In the genomic region with DNA sequence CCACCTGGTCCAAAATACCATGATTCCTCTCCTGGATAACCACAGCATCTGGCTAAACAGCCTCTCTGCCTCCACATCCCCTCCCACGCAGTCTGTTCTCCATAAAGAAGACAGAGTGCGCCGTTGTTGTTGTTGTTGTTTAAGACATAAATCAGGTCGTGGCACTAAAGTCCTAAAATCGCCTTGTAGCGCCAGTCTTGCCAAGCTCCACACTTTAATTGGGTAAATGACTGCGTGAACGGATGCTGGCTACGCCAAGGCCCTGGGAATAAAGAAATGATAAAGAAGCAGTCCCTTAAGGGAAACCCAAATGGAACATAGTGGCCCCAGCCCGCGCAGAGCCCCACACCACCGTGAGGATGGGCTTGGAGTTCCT, we compare ENCODE assay signal across 1 cellular context.
TF ChIP-seq lines count a peak whose summit lies in the region.

No MANE protein-coding gene starts in this region.

TF ChIP-seq in GM12878, 131 proteins besides CTCF, POLR2A, EP300 and RAD21 (continued from another document):
- TF ChIP-seq, protein P1, sequence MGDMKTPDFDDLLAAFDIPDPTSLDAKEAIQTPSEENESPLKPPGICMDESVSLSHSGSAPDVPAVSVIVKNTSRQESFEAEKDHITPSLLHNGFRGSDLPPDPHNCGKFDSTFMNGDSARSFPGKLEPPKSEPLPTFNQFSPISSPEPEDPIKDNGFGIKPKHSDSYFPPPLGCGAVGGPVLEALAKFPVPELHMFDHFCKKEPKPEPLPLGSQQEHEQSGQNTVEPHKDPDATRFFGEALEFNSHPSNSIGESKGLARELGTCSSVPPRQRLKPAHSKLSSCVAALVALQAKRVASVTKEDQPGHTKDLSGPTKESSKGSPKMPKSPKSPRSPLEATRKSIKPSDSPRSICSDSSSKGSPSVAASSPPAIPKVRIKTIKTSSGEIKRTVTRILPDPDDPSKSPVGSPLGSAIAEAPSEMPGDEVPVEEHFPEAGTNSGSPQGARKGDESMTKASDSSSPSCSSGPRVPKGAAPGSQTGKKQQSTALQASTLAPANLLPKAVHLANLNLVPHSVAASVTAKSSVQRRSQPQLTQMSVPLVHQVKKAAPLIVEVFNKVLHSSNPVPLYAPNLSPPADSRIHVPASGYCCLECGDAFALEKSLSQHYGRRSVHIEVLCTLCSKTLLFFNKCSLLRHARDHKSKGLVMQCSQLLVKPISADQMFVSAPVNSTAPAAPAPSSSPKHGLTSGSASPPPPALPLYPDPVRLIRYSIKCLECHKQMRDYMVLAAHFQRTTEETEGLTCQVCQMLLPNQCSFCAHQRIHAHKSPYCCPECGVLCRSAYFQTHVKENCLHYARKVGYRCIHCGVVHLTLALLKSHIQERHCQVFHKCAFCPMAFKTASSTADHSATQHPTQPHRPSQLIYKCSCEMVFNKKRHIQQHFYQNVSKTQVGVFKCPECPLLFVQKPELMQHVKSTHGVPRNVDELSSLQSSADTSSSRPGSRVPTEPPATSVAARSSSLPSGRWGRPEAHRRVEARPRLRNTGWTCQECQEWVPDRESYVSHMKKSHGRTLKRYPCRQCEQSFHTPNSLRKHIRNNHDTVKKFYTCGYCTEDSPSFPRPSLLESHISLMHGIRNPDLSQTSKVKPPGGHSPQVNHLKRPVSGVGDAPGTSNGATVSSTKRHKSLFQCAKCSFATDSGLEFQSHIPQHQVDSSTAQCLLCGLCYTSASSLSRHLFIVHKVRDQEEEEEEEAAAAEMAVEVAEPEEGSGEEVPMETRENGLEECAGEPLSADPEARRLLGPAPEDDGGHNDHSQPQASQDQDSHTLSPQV (IDR thresholded peaks at IDR 0.05) = no peak
- TF ChIP-seq, protein P2, sequence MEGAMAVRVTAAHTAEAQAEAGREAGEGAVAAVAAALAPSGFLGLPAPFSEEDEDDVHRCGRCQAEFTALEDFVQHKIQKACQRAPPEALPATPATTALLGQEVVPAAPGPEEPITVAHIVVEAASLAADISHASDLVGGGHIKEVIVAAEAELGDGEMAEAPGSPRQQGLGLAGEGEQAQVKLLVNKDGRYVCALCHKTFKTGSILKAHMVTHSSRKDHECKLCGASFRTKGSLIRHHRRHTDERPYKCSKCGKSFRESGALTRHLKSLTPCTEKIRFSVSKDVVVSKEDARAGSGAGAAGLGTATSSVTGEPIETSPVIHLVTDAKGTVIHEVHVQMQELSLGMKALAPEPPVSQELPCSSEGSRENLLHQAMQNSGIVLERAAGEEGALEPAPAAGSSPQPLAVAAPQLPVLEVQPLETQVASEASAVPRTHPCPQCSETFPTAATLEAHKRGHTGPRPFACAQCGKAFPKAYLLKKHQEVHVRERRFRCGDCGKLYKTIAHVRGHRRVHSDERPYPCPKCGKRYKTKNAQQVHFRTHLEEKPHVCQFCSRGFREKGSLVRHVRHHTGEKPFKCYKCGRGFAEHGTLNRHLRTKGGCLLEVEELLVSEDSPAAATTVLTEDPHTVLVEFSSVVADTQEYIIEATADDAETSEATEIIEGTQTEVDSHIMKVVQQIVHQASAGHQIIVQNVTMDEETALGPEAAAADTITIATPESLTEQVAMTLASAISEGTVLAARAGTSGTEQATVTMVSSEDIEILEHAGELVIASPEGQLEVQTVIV (IDR thresholded peaks at IDR 0.05; ENCODE audit: borderline replicate concordance, partially characterized antibody) = no peak
- no peak for TF ChIP-seq CEBPB (IDR thresholded peaks at IDR 0.05; ENCODE audit: borderline replicate concordance in 1 of 2, low read depth in 2 of 2, low read length in 2 of 2)
- TF ChIP-seq, protein P3, sequence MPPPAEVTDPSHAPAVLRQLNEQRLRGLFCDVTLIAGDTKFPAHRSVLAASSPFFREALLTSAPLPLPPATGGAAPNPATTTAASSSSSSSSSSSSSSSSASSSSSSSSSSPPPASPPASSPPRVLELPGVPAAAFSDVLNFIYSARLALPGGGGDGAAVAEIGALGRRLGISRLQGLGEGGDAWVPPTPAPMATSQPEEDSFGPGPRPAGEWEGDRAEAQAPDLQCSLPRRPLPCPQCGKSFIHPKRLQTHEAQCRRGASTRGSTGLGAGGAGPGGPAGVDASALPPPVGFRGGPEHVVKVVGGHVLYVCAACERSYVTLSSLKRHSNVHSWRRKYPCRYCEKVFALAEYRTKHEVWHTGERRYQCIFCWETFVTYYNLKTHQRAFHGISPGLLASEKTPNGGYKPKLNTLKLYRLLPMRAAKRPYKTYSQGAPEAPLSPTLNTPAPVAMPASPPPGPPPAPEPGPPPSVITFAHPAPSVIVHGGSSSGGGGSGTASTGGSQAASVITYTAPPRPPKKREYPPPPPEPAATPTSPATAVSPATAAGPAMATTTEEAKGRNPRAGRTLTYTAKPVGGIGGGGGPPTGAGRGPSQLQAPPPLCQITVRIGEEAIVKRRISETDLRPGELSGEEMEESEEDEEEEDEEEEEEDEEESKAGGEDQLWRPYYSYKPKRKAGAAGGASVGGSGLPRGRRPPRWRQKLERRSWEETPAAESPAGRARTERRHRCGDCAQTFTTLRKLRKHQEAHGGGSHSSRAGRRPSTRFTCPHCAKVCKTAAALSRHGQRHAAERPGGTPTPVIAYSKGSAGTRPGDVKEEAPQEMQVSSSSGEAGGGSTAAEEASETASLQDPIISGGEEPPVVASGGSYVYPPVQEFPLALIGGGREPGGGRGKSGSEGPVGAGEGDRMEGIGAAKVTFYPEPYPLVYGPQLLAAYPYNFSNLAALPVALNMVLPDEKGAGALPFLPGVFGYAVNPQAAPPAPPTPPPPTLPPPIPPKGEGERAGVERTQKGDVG (CRISPR knock-in tag; IDR thresholded peaks at IDR 0.05) = no peak
- no peak for TF ChIP-seq MEF2A (IDR thresholded peaks at IDR 0.05; ENCODE audit: insufficient read depth, low read depth, low read length)
- TF ChIP-seq IKZF2 (IDR thresholded peaks at IDR 0.05) = no peak
- TF ChIP-seq, protein P4, sequence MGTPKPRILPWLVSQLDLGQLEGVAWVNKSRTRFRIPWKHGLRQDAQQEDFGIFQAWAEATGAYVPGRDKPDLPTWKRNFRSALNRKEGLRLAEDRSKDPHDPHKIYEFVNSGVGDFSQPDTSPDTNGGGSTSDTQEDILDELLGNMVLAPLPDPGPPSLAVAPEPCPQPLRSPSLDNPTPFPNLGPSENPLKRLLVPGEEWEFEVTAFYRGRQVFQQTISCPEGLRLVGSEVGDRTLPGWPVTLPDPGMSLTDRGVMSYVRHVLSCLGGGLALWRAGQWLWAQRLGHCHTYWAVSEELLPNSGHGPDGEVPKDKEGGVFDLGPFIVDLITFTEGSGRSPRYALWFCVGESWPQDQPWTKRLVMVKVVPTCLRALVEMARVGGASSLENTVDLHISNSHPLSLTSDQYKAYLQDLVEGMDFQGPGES (IDR thresholded peaks at IDR 0.05) = no peak
- no peak for TF ChIP-seq CHD2 (IDR thresholded peaks at IDR 0.05; ENCODE audit: borderline replicate concordance, low read depth, low read length)
- TF ChIP-seq, protein P5, sequence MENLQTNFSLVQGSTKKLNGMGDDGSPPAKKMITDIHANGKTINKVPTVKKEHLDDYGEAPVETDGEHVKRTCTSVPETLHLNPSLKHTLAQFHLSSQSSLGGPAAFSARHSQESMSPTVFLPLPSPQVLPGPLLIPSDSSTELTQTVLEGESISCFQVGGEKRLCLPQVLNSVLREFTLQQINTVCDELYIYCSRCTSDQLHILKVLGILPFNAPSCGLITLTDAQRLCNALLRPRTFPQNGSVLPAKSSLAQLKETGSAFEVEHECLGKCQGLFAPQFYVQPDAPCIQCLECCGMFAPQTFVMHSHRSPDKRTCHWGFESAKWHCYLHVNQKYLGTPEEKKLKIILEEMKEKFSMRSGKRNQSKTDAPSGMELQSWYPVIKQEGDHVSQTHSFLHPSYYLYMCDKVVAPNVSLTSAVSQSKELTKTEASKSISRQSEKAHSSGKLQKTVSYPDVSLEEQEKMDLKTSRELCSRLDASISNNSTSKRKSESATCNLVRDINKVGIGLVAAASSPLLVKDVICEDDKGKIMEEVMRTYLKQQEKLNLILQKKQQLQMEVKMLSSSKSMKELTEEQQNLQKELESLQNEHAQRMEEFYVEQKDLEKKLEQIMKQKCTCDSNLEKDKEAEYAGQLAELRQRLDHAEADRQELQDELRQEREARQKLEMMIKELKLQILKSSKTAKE (IDR thresholded peaks at IDR 0.05; ENCODE audit: low read depth, poor library complexity, severe bottlenecking) = no peak
